Comparison of ENCODE assay signal across 17 cellular contexts in the genomic region with DNA sequence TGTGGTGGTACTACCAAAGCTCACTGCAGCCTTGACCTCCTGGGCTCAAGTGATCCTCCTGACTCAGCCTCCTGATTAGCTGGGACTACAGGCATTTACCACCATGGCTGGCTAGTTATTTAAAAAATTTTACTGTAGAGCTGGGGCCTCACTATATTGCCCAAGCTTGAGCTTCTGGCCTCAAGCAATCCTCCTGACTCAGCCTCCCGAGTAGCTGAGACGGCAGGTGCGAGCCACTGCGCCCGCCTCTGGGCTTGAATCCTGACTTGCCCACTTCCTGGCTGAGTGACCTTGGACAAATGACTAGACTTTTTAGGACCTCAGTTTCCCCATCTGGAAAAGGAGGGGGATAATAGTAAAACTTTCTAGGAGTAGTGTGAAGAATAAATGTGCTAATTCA. TPM values are rescaled to one million over a fixed set of nuclear protein-coding genes. Genes with fewer than 3 reads are reported as not detected.
DNase-seq lines count a peak whose midpoint lies in the region; ATAC-seq and TF ChIP-seq lines count a peak whose summit lies in the region.
"Had no signal": no experiment of that assay in that cellular context is flagged by ENCODE, and none has a peak within 500 bp of the region (broad histone marks: within the 10 kb centered on the region; RNA-seq: fewer than 3 reads in every experiment).

No MANE protein-coding gene starts in this region.

- H4K8ac ChIP-seq in trophoblast cell (ENCODE audit: low read depth, low read length), result no peak overlapping the region

- H3K4me3 ChIP-seq in trophoblast cell (ENCODE audit: low read depth, low read length) (no peak overlapping the region), thyroid gland (replicated peaks in 1 of 3) (no peak overlapping the region)
- H3K4me3 ChIP-seq: GM12878, GM23248 had no signal

- H3K4ac ChIP-seq in trophoblast cell (ENCODE audit: low read depth, low read length), result no peak overlapping the region

- TF ChIP-seq POLR2A in thyroid gland (IDR thresholded peaks at IDR 0.05), result no peak

- H3K27me3 Mint-ChIP-seq in endothelial cell (ENCODE audit: unreplicated experiment) (peaks cover 15% of the 10 kb centered on the region), mesothelial cell of epicardium (ENCODE audit: low read depth) (no peaks in the 10 kb centered on the region)

- H3K27me3 ChIP-seq in trophoblast cell (ENCODE audit: insufficient read depth, low read length) (no peaks in the 10 kb centered on the region), thyroid gland (no peaks in the 10 kb centered on the region)

- H3K79me2 ChIP-seq in trophoblast cell (ENCODE audit: control insufficient read depth, insufficient read depth, low read length, poor library complexity), result no peaks in the 10 kb centered on the region

- no peak overlapping the region for H2BK120ac ChIP-seq in trophoblast cell (ENCODE audit: insufficient read depth, low read length, poor library complexity)

- H3K4me3 Mint-ChIP-seq in endothelial cell (ENCODE audit: unreplicated experiment) (no peak overlapping the region), mesothelial cell of epicardium (no peak overlapping the region)
- H3K4me3 Mint-ChIP-seq: CD4-positive, alpha-beta memory T cell had no signal

- H2AFZ ChIP-seq in trophoblast cell (ENCODE audit: insufficient read depth, low read length, poor library complexity), result no peak overlapping the region
- H2AFZ ChIP-seq: GM23248 had no signal

- no peak overlapping the region for H3K23ac ChIP-seq in trophoblast cell (ENCODE audit: low read length)

- H3K4me1 Mint-ChIP-seq in endothelial cell (ENCODE audit: unreplicated experiment) (peaks cover 41% of the 10 kb centered on the region), mesothelial cell of epicardium (peaks cover 24% of the 10 kb centered on the region)
- H3K4me1 Mint-ChIP-seq: CD4-positive, alpha-beta memory T cell had no signal

- H2BK12ac ChIP-seq in trophoblast cell (ENCODE audit: low read length), result no peak overlapping the region

- no peaks in the 10 kb centered on the region for H3K9me3 Mint-ChIP-seq in endothelial cell (ENCODE audit: unreplicated experiment)
- no peaks in the 10 kb centered on the region for H3K9me3 Mint-ChIP-seq in mesothelial cell of epicardium
- H3K9me3 Mint-ChIP-seq: CD4-positive, alpha-beta memory T cell had no signal

- no peak overlapping the region for H3K14ac ChIP-seq in trophoblast cell (ENCODE audit: low read length)

- peak overlapping the region; percentile 13 for H3K27ac ChIP-seq in angular gyrus (ENCODE audit: low read depth, low read length)
- no peak overlapping the region for H3K27ac ChIP-seq in trophoblast cell (ENCODE audit: low read depth, low read length)
- H3K27ac ChIP-seq in thyroid gland, result peak overlapping the region; percentile 48 to 98 (median 68)
- H3K27ac ChIP-seq: GM23248 had no signal

- DNase-seq in endothelial cell (ENCODE audit: low spot score), result no peak
- peak; percentile 92 to 94 for DNase-seq in trophoblast cell
- DNase-seq in thyroid gland, result no peak
- no peak for DNase-seq in mesothelial cell of epicardium (ENCODE audit: low spot score in 2 of 2, unreplicated experiment in 2 of 2)
- DNase-seq: C1 segment of cervical spinal cord; Calu3; CD4-positive, alpha-beta memory T cell; COR-L47; DMS79; EL; GDM1; GM23248; H7; HCEC 1CT had no signal

- H3K9me3 ChIP-seq in trophoblast cell (ENCODE audit: insufficient read depth, low read depth, low read length) (peaks cover 1% of the 10 kb centered on the region), thyroid gland (no peaks in the 10 kb centered on the region)

- ATAC-seq in HG02938 (IDR thresholded peaks at IDR 0.05; ENCODE audit: unreplicated experiment), result no peak
- ATAC-seq: GM12878 had no signal

- H3K36me3 Mint-ChIP-seq in endothelial cell (ENCODE audit: low read depth, unreplicated experiment), result no peaks in the 10 kb centered on the region
- peaks cover 5% of the 10 kb centered on the region for H3K36me3 Mint-ChIP-seq in mesothelial cell of epicardium
- H3K36me3 Mint-ChIP-seq: CD4-positive, alpha-beta memory T cell had no signal

- intact Hi-C loops in thyroid gland (cut with DNase I), result no loop called here

- WGBS in trophoblast cell (ENCODE audit: extremely low coverage, insufficient coverage, insufficient read length), result no CpG with 5 or more reads among the region's 5 CpGs
- 98% methylated on average over 5 of the region's 5 CpGs for WGBS in thyroid gland, 2 donors

- no peak overlapping the region for H3K18ac ChIP-seq in trophoblast cell (ENCODE audit: low read length)

- H4K91ac ChIP-seq in trophoblast cell (ENCODE audit: low read depth, low read length), result no peak overlapping the region

- peaks cover 6 to 9% of the 10 kb centered on the region in 2 experiments for H3K36me3 ChIP-seq in trophoblast cell (ENCODE audit: control insufficient read depth in 1 of 2, insufficient read depth in 2 of 2, low read length in 2 of 2)
- no peaks in the 10 kb centered on the region for H3K36me3 ChIP-seq in thyroid gland

- H3K4me2 ChIP-seq in trophoblast cell (ENCODE audit: low read length), result no peak overlapping the region

- H3K79me1 ChIP-seq in trophoblast cell (ENCODE audit: low read length), result peaks cover 4% of the 10 kb centered on the region

- no peak overlapping the region for H2BK5ac ChIP-seq in trophoblast cell (ENCODE audit: low read depth, low read length, poor library complexity)

- peak overlapping the region; percentile 2 for H3K27ac Mint-ChIP-seq in endothelial cell (ENCODE audit: unreplicated experiment)
- no peak overlapping the region for H3K27ac Mint-ChIP-seq in mesothelial cell of epicardium
- H3K27ac Mint-ChIP-seq: CD4-positive, alpha-beta memory T cell had no signal

- TF ChIP-seq CTCF in endothelial cell (IDR thresholded peaks at IDR 0.05; ENCODE audit: unreplicated experiment), result no peak
- TF ChIP-seq CTCF in thyroid gland (IDR thresholded peaks at IDR 0.05), result no peak
- TF ChIP-seq CTCF in mesothelial cell of epicardium (IDR thresholded peaks at IDR 0.05; ENCODE audit: unreplicated experiment), result no peak

- H2AK5ac ChIP-seq in trophoblast cell (ENCODE audit: low read length), result no peak overlapping the region

- H3K4me1 ChIP-seq in trophoblast cell (ENCODE audit: control insufficient read depth in 1 of 2, insufficient read depth in 2 of 2, low read length in 2 of 2), result peaks cover 10 to 15% of the 10 kb centered on the region in 2 experiments
- peaks cover 61 to 76% of the 10 kb centered on the region in 2 donors for H3K4me1 ChIP-seq in thyroid gland

- H4K12ac ChIP-seq in trophoblast cell (ENCODE audit: low read depth, low read length), result no peak overlapping the region

- no peak overlapping the region for H3K9ac ChIP-seq in trophoblast cell (ENCODE audit: low read length)
- H3K9ac ChIP-seq: GM23248 had no signal

RNA-seq across cellular contexts. Expression of a gene that starts 32.1 kb away (rescaled TPM):
- total RNA-seq in endothelial cell (ENCODE audit: unreplicated experiment) (20.1 TPM), thyroid gland (10 to 100 TPM; 31.0 to 85.4 (median 61.2) TPM), mesothelial cell of epicardium (44.7 to 47.1 TPM (median 44.8 TPM) in 3 replicates)
- 24.9 and 25.0 TPM in 2 replicates for polyA plus RNA-seq in trophoblast cell (2013)
- polyA plus RNA-seq: CD4-positive, alpha-beta memory T cell had no signal

Comparison
In these comparisons a context has a peak if more than half of its experiments do, and no peak if none do; other contexts are left out.
1. DNase-seq: peak in trophoblast cell (2 of 2); none in endothelial cell (single experiment), thyroid gland (0 of 2) and mesothelial cell of epicardium (0 of 2).